14 cellular contexts compared by ENCODE assay signal in genomic region chr4:182019148-182019652, GRCh38.
DNase-seq lines count a peak whose midpoint lies in the region; ATAC-seq, FAIRE-seq and TF ChIP-seq lines count a peak whose summit lies in the region.
"Had no signal": no experiment of that assay in that cellular context is flagged by ENCODE, and none has a peak within 500 bp of the region (broad histone marks: within the 10 kb centered on the region; RNA-seq: fewer than 3 reads in every experiment).

No MANE protein-coding gene starts in this region.

- DNase-seq in GM12891 (ENCODE audit: insufficient read length, low spot score): peak; percentile 10
- DNase-seq in hippocampal formation (lab: John Stamatoyannopoulos, UW): no peak
- no peak for DNase-seq in progenitor cell of endocrine pancreas (ENCODE audit: low spot score, unreplicated experiment)
- DNase-seq in sigmoid colon: no peak
- no peak for DNase-seq in A172 (ENCODE audit: low spot score)
- DNase-seq: activated T-cell treated with anti-CD3 and anti-CD28 coated beads for 4 hours, brain microvascular endothelial cell, erythroblast, GF-D8, NCI-H187, nephron progenitor cell had no signal

- no peaks in the 10 kb centered on the region for H3K36me3 ChIP-seq in sigmoid colon
- H3K36me3 ChIP-seq: brain microvascular endothelial cell had no signal

- no peaks in the 10 kb centered on the region for H3K9me3 ChIP-seq in sigmoid colon

- ATAC-seq in GM19324 (IDR thresholded peaks at IDR 0.05; ENCODE audit: low FRiP score, unreplicated experiment) (peak; percentile 78), HG02642 (IDR thresholded peaks at IDR 0.05; ENCODE audit: poor library complexity, unreplicated experiment) (peak; percentile 89), HG03439 (IDR thresholded peaks at IDR 0.05; ENCODE audit: unreplicated experiment) (peak; percentile 85)

- H3K4me1 ChIP-seq in sigmoid colon: no peaks in the 10 kb centered on the region

- no peak for TF ChIP-seq EP300 in sigmoid colon (IDR thresholded peaks at IDR 0.05)

- no peak for TF ChIP-seq POLR2A in GM12891 (IDR thresholded peaks at IDR 0.05; ENCODE audit: low read depth, low read length)
- no peak for TF ChIP-seq POLR2A in sigmoid colon (IDR thresholded peaks at IDR 0.05)

- no peak overlapping the region for H3K4me3 ChIP-seq in sigmoid colon

- H3K4me1 Mint-ChIP-seq in progenitor cell of endocrine pancreas (ENCODE audit: low read depth): peaks cover 6% of the 10 kb centered on the region

- no peaks in the 10 kb centered on the region for H3K9me3 Mint-ChIP-seq in progenitor cell of endocrine pancreas (ENCODE audit: low read depth)
- H3K9me3 Mint-ChIP-seq: nephron progenitor cell had no signal

- H3K27ac Mint-ChIP-seq in progenitor cell of endocrine pancreas: no peak overlapping the region
- H3K27ac Mint-ChIP-seq: nephron progenitor cell had no signal

- H3K27me3 ChIP-seq in sigmoid colon: no peaks in the 10 kb centered on the region
- H3K27me3 ChIP-seq: brain microvascular endothelial cell had no signal

- intact Hi-C loops in sigmoid colon (cut with DNase I): no loop called here

- H3K4me3 Mint-ChIP-seq in progenitor cell of endocrine pancreas (ENCODE audit: low read depth): no peak overlapping the region
- H3K4me3 Mint-ChIP-seq: nephron progenitor cell had no signal

- TF ChIP-seq CTCF in progenitor cell of endocrine pancreas (IDR thresholded peaks at IDR 0.05; ENCODE audit: unreplicated experiment) (no peak), sigmoid colon (IDR thresholded peaks at IDR 0.05) (no peak)

- no peak overlapping the region for H3K27ac ChIP-seq in sigmoid colon
- H3K27ac ChIP-seq: brain microvascular endothelial cell had no signal

- WGBS in sigmoid colon, 2 donors: 67 to 76% methylated on average over 5 of the region's 5 CpGs

- peak; percentile 88 for FAIRE-seq in GM12891 (lab: Jason Lieb, UNC)

- no peaks in the 10 kb centered on the region for H3K36me3 Mint-ChIP-seq in progenitor cell of endocrine pancreas (ENCODE audit: insufficient read depth)

- no peaks in the 10 kb centered on the region for H3K27me3 Mint-ChIP-seq in progenitor cell of endocrine pancreas

TF ChIP-seq in GM12891, 5 proteins besides CTCF, POLR2A, EP300 and RAD21:
- TF ChIP-seq POU2F2 (IDR thresholded peaks at IDR 0.05; ENCODE audit: low read depth, low read length) (peak; percentile 20; the same call in 1 of the 2 replicates), POLR2AphosphoS5 (IDR thresholded peaks at IDR 0.05; ENCODE audit: low read depth, low read length) (no peak), SPI1 (IDR thresholded peaks at IDR 0.05; ENCODE audit: low read depth, low read length) (no peak), TAF1 (IDR thresholded peaks at IDR 0.05; ENCODE audit: low read depth, low read length) (no peak), PAX5 (IDR thresholded peaks at IDR 0.05; ENCODE audit: insufficient read depth, low read length, severe bottlenecking) (no peak)
